Comparison of ENCODE assay signal across 18 cellular contexts in genomic region chr11:76172583-76172982, GRCh38. TPM values are rescaled to one million over a fixed set of nuclear protein-coding genes. Genes with fewer than 3 reads are reported as not detected.
"Had no signal": no experiment of that assay in that cellular context is flagged by ENCODE, and none has a peak within 500 bp of the region (broad histone marks: within the 10 kb centered on the region; RNA-seq: fewer than 3 reads in every experiment).

No MANE protein-coding gene starts in this region.

- H3K4me3 ChIP-seq: coronary artery, esophagus muscularis mucosa, hepatocyte, left lung, mucosa of descending colon, tibial artery had no signal

- H3K4me2 ChIP-seq: hepatocyte had no signal

- H3K4me1 ChIP-seq: left lung, parathyroid adenoma, tibial artery had no signal

- H3K9ac ChIP-seq: parathyroid adenoma had no signal

- ATAC-seq: left lung; naive thymus-derived CD4-positive, alpha-beta T cell had no signal

- DNase-seq: activated CD4-positive, alpha-beta T cell treated with anti-CD3 and anti-CD28 coated beads, Interleukin-2, amount 10 ng/mL, durations not matched to agents 7 days and 5 days; activated CD8-positive, alpha-beta memory T cell treated with anti-CD3 and anti-CD28 coated beads, Interleukin-2, amount 50 U/mL, for 48 hours; activated naive CD8-positive, alpha-beta T cell treated with anti-CD3 and anti-CD28 coated beads, Interleukin-2, amount 10 ng/mL, durations not matched to agents 7 days and 5 days; brain microvascular endothelial cell; islet precursor cell; left lung; mucosa of descending colon; naive thymus-derived CD4-positive, alpha-beta T cell; stimulated activated CD4-positive, alpha-beta T cell treated with anti-CD3 and anti-CD28 coated beads, Interleukin-2, amount 100 ng/mL, for 48 hours; stimulated activated naive CD4-positive, alpha-beta T cell; tibial artery had no signal

- H3K27ac ChIP-seq: brain microvascular endothelial cell, coronary artery, esophagus muscularis mucosa, hepatocyte, left lung, neutrophil, parathyroid adenoma, tibial artery had no signal

- H2AFZ ChIP-seq: hepatocyte, parathyroid adenoma had no signal

- H3K36me3 ChIP-seq: brain microvascular endothelial cell, esophagus muscularis mucosa, left lung, neutrophil, tibial artery had no signal

- H3K9me3 ChIP-seq: esophagus muscularis mucosa, left lung, mucosa of descending colon, neutrophil, tibial artery had no signal

- H3K27me3 ChIP-seq: brain microvascular endothelial cell, esophagus muscularis mucosa, hepatocyte, left lung, neutrophil, tibial artery had no signal

RNA-seq across cellular contexts. Expression of gene WNT11, which starts 33.7 kb away (rescaled TPM):
- total RNA-seq: activated CD4-positive, alpha-beta T cell treated with anti-CD3 and anti-CD28 coated beads, Interleukin-2, amount 10 ng/mL, durations not matched to agents 7 days and 5 days; glomerular endothelial cell; renal cortical epithelial cell had no signal
